12 cellular contexts compared by ENCODE assay signal in genomic region chr4:93748943-93749342, GRCh38.
DNase-seq lines count a peak whose midpoint lies in the region; ATAC-seq and TF ChIP-seq lines count a peak whose summit lies in the region.
"Had no signal": no experiment of that assay in that cellular context is flagged by ENCODE, and none has a peak within 500 bp of the region (broad histone marks: within the 10 kb centered on the region; RNA-seq: fewer than 3 reads in every experiment).

No MANE protein-coding gene starts in this region.

- H3K36me3 ChIP-seq in right lobe of liver = no peaks in the 10 kb centered on the region
- H3K36me3 ChIP-seq: thoracic aorta had no signal

- H3K4me1 ChIP-seq in right lobe of liver = no peaks in the 10 kb centered on the region

- DNase-seq in GDM1 (lab: John Stamatoyannopoulos, UW) = no peak
- no peak for DNase-seq in central memory CD4-positive, alpha-beta T cell
- DNase-seq in iPS-NIHi7 (ENCODE audit: extremely low spot score) = no peak
- DNase-seq in right lobe of liver = no peak
- DNase-seq: activated CD8-positive, alpha-beta memory T cell treated with anti-CD3 and anti-CD28 coated beads for 24 hours; NCI-H524; SW 1271 had no signal

- WGBS in right lobe of liver (ENCODE audit: insufficient coverage, low coverage, low lambda C conversion rate, missing lambda C conversion rate) = 17% methylated on average over 1 of the region's 1 CpG

- intact Hi-C loops in right lobe of liver (cut with DNase I) = no loop called here

- no peak for TF ChIP-seq CTCF in right lobe of liver (IDR thresholded peaks at IDR 0.05)

- no peak for TF ChIP-seq POLR2A in right lobe of liver (IDR thresholded peaks at IDR 0.05)

- no peaks in the 10 kb centered on the region for H3K27me3 ChIP-seq in right lobe of liver

- H3K27ac ChIP-seq in right lobe of liver = no peak overlapping the region
- H3K27ac ChIP-seq: thoracic aorta had no signal

- H3K9me3 ChIP-seq in right lobe of liver = no peaks in the 10 kb centered on the region
- H3K9me3 ChIP-seq: thoracic aorta had no signal

- no peak overlapping the region for H3K4me3 ChIP-seq in right lobe of liver
- H3K4me3 ChIP-seq: thoracic aorta had no signal

- ATAC-seq in GM18498 (IDR thresholded peaks at IDR 0.05; ENCODE audit: unreplicated experiment) (peak; percentile 28), GM19468 (IDR thresholded peaks at IDR 0.05; ENCODE audit: extremely low read depth, unreplicated experiment) (peak; percentile 9), HG02885 (IDR thresholded peaks at IDR 0.05; ENCODE audit: poor library complexity, unreplicated experiment) (peak; percentile 26), HG03558 (IDR thresholded peaks at IDR 0.05; ENCODE audit: extremely low read depth, unreplicated experiment) (peak; percentile 12), right lobe of liver (no peak)

Comparison
In these comparisons a context has a peak if more than half of its experiments do, and no peak if none do; other contexts are left out.
1. ATAC-seq: peak in GM18498 (single experiment), GM19468 (single experiment), HG02885 (single experiment) and HG03558 (single experiment); none in right lobe of liver (0 of 4).